25 cellular contexts compared by ENCODE assay signal in the genomic region with DNA sequence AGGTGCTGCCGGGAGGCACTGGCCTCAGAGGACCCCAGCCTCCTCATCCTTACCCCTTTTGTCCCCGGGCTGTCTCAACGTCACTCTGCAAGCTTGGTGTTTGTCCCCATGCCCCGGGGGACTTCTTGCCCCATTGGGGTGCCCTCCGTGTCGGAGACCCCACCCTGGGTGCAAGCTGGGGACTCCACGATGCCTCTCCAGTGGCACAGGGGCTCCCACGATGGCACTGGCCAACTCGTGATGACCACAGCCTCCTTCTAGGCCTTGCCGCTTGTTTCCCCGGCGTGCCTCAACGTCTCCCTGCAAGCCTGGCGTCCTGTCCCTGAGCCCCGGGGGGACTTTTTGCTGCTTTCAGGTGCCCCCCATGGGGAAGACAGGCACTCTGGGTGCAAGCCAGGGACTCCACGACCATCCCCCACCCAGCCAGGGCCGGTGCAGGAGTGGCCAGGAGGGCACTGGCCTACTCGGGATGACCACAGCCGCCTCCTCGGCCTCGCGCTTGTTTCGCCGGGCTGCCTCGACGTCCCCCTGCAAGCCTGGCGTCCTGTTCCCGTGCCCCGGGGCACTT.
"Had no signal": no experiment of that assay in that cellular context is flagged by ENCODE, and none has a peak within 500 bp of the region (broad histone marks: within the 10 kb centered on the region; RNA-seq: fewer than 3 reads in every experiment).

No MANE protein-coding gene starts in this region.

- H3K4me3 ChIP-seq: breast epithelium, esophagus squamous epithelium, heart right ventricle, left ventricle myocardium inferior, mucosa of descending colon, ovary, prostate gland had no signal

- H3K27ac ChIP-seq: breast epithelium, epithelial cell of prostate, esophagus squamous epithelium, heart right ventricle, left ventricle myocardium inferior, neutrophil, ovary, prostate gland had no signal

- H3K4me1 ChIP-seq: breast epithelium, esophagus squamous epithelium, heart right ventricle, left ventricle myocardium inferior, prostate gland had no signal

- H3K27me3 ChIP-seq: neutrophil, ovary had no signal

- DNase-seq: activated CD4-positive, alpha-beta T cell treated with anti-CD3 and anti-CD28 coated beads, Interleukin-2, amount 50 U/mL, for 1 hour; activated CD4-positive, CD25-positive, alpha-beta regulatory T cell treated with anti-CD3 and anti-CD28 coated beads, Interleukin-2, amount 50 U/mL, for 72 hours; activated CD8-positive, alpha-beta T cell treated with anti-CD3 and anti-CD28 coated beads for 36 hours; activated gamma-delta T cell treated with Interleukin-2 at 50 U/mL for 16 hours; activated naive CD4-positive, alpha-beta T cell treated with anti-CD3 and anti-CD28 coated beads, Interleukin-2, amount 50 U/mL, for 16 hours; activated T-cell treated with anti-CD3 and anti-CD28 coated beads, Interleukin-2, amount 50 U/mL, for 4 hours; effector CD8-positive, alpha-beta T cell; esophagus squamous epithelium; foreskin melanocyte; heart right ventricle; left ventricle myocardium inferior; retina; stimulated activated CD4-positive, alpha-beta T cell treated with anti-CD3 and anti-CD28 coated beads, Interleukin-4, amount 100 ng/mL, for 1 hour; stimulated activated naive CD8-positive, alpha-beta T cell treated with anti-CD3 and anti-CD28 coated beads, Interleukin-15, amount 100 ng/mL, for 72 hours; substantia nigra; SW 1271; T-helper 17 cell; T1000 had no signal

- H3K9me3 ChIP-seq: breast epithelium, heart right ventricle, left ventricle myocardium inferior, neutrophil, ovary, prostate gland had no signal

- ATAC-seq: activated CD8-positive, alpha-beta T cell treated with anti-CD3 and anti-CD28 coated beads for 36 hours; activated T-cell treated with anti-CD3 and anti-CD28 coated beads, Interleukin-2, amount 50 U/mL, for 4 hours; activated T-helper 17 cell treated with anti-CD3 and anti-CD28 coated beads, Interleukin-2, amount 50 U/mL, for 72 hours; heart right ventricle; mucosa of descending colon; T-helper 17 cell had no signal
